18 cellular contexts compared by ENCODE assay signal in the genomic region with DNA sequence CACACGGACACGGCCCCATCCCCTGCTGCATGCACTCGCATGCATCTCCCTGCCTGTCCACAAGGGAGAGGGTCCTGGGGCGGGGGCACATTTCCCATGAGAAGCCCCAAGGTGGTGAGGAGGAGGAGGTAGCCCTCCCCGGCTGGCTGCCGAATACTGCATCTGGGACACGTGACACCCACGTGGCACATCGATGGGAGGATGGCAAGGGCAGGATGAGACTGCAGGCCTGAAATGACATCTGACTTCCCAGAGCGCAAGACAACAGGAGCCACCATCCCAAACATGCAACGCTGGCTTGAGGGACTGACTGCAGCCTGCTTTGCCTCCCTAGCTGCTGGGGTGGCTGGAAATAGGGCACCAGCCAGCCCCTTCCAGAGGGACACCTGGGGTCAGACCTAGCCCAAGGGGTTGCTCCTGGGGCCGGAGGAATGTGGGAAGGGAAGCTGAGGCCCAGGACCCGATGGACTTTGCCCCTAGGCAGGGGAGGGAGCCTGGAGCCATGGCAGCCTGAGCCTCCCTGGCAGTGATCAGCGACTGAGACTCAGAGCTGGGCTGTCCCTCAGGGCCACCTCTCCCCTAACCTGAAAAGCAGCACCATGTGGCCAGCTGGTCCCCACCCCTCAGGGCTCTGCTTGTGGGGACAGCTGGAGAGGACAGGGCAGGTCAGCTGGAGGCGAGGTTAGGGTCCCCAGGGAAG. TPM values are rescaled to one million over a fixed set of nuclear protein-coding genes. Genes with fewer than 3 reads are reported as not detected.
DNase-seq lines count a peak whose midpoint lies in the region; ATAC-seq and TF ChIP-seq lines count a peak whose summit lies in the region.
"Had no signal": no experiment of that assay in that cellular context is flagged by ENCODE, and none has a peak within 500 bp of the region (broad histone marks: within the 10 kb centered on the region; RNA-seq: fewer than 3 reads in every experiment).

No MANE protein-coding gene starts in this region.

- CTCF ChIA-PET in RWPE1 (lab: Yijun Ruan, JAX) = interaction anchor here (1.8 kb wide), 1 partner anchor 92 kb away, joined by 7 read pairs; no protein-coding TSS in a partner anchor

- DNase-seq in ELF-1 (ENCODE audit: low read depth, low spot score) = peak; percentile 10
- no peak for DNase-seq in RWPE1 (ENCODE audit: low spot score)
- DNase-seq in left lobe of liver (ENCODE audit: low spot score) = no peak
- DNase-seq in NK-92 treated with Interleukin-12 subunit alpha and Interleukin-12 subunit beta, amount 100 ng/mL, for 24 hours (lab: John Stamatoyannopoulos, UW) = no peak
- DNase-seq: activated B cell treated with CpG ODN at 0.5 μM for 24 hours; activated naive CD4-positive, alpha-beta T cell; activated T-cell treated with anti-CD3 and anti-CD28 coated beads, Interleukin-2, amount 50 U/mL, for 24 hours; amniotic stem cell; CD8-positive, alpha-beta T cell; DMS79 treated with DMSO at 0.1 percent for 48 hours; lower lobe of right lung; NCI-H1105; NCI-H2029 treated with DMSO at 0.1 percent for 48 hours; NCI-H510A; Peyer's patch had no signal

- peak overlapping the region; percentile 90 for H3K27ac ChIP-seq in RWPE1
- H3K27ac ChIP-seq: lower lobe of right lung, neutrophil, Peyer's patch had no signal

- POLR2A ChIA-PET in RWPE1 (lab: Yijun Ruan, JAX; ENCODE audit: low non-redundant PET) = no interaction called here

- ATAC-seq in left lobe of liver = peak; percentile 17
- ATAC-seq in GM18873 (IDR thresholded peaks at IDR 0.05; ENCODE audit: low FRiP score, unreplicated experiment) = no peak
- no peak for ATAC-seq in GM21619 (IDR thresholded peaks at IDR 0.05; ENCODE audit: unreplicated experiment)
- ATAC-seq: CD8-positive, alpha-beta T cell; lower lobe of right lung had no signal

- TF ChIP-seq CTCF in RWPE1 (conservative IDR thresholded peaks at IDR 0.05; ENCODE audit: low read depth) = no peak

RNA-seq across cellular contexts. Expression of a gene that starts 16.1 kb away (rescaled TPM):
- total RNA-seq in left lobe of liver = 28.2 TPM

RNA-seq across cellular contexts. Expression of a gene that starts 16.3 kb away (rescaled TPM):
- 10.0 TPM for total RNA-seq in left lobe of liver

RNA-seq across cellular contexts. Expression of a gene that starts 19.9 kb away (rescaled TPM):
- total RNA-seq in left lobe of liver = 2.9 TPM

RNA-seq across cellular contexts. Expression of a gene that starts 31.9 kb away (rescaled TPM):
- 2.6 TPM for total RNA-seq in left lobe of liver

RNA-seq across cellular contexts. Expression of a gene that starts 39.1 kb away (rescaled TPM):
- 6.9 TPM for total RNA-seq in left lobe of liver
